In the genomic region with DNA sequence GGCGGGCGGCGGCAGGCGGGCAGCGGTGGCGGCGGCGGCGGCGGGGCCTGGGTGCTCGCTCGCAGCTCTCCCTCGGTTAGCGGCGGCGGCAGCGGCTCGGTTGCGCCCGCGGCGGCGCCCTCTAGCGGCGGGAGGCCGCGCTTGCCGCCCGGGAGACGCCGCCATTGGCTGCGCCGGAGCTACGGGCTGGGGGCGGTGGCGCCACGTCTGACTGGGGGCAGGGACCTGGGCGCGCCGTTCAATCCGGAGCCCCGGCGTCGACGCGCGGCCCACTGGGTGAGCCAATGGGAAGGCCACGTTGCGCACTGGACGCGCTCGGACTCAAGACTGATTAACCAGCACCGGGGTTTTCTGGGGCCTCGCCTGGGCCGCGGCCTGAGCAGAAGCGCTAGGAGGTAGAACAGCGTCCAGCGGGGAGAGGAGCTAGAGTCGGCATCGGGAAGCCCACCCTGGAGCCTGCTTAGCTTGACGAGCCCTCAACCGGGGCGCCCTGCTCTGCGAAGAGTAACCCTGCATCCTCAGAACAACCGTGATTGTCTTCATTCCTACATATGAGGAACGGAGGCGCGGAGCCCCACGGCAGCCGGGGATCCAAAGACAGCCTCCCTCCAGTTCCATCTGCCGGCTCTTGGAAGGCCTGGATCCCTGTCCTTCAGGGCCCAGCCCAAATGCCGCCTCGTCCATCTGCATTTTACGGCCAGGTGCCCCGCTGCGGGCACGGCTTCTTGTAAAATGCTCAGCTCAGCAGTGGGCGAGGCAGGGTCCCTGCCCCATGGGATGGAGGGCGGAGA, we compare ENCODE assay signal across 8 cellular contexts. TPM values are rescaled to one million over a fixed set of nuclear protein-coding genes. Genes with fewer than 3 reads are reported as not detected.
DNase-seq lines count a peak whose midpoint lies in the region; ATAC-seq lines count a peak whose summit lies in the region.

A gene with protein sequence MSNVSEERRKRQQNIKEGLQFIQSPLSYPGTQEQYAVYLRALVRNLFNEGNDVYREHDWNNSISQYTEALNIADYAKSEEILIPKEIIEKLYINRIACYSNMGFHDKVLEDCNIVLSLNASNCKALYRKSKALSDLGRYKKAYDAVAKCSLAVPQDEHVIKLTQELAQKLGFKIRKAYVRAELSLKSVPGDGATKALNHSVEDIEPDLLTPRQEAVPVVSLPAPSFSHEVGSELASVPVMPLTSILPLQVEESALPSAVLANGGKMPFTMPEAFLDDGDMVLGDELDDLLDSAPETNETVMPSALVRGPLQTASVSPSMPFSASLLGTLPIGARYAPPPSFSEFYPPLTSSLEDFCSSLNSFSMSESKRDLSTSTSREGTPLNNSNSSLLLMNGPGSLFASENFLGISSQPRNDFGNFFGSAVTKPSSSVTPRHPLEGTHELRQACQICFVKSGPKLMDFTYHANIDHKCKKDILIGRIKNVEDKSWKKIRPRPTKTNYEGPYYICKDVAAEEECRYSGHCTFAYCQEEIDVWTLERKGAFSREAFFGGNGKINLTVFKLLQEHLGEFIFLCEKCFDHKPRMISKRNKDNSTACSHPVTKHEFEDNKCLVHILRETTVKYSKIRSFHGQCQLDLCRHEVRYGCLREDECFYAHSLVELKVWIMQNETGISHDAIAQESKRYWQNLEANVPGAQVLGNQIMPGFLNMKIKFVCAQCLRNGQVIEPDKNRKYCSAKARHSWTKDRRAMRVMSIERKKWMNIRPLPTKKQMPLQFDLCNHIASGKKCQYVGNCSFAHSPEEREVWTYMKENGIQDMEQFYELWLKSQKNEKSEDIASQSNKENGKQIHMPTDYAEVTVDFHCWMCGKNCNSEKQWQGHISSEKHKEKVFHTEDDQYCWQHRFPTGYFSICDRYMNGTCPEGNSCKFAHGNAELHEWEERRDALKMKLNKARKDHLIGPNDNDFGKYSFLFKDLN (minus strand): TSS at position 93 of the 791 bp plus-strand sequence. CDS start 14,904 bp downstream, outside the sequence.

- H3K36me3 Mint-ChIP-seq in activated CD8-positive, alpha-beta memory T cell treated with anti-CD3 and anti-CD28 coated beads, Interleukin-2, amount 10 ng/mL, durations not matched to agents 7 days and 5 days, result peaks cover 21% of the 10 kb centered on the region

- ATAC-seq in GM21367 (IDR thresholded peaks at IDR 0.05; ENCODE audit: unreplicated experiment), result peak; percentile 76
- ATAC-seq in activated CD8-positive, alpha-beta memory T cell treated with anti-CD3 and anti-CD28 coated beads, Interleukin-2, amount 10 ng/mL, durations not matched to agents 7 days and 5 days, result peak; percentile 99

- peaks cover 11% of the 10 kb centered on the region for H3K4me1 ChIP-seq in endocrine pancreas (ENCODE audit: control insufficient read depth, insufficient read depth, low read length)

- H3K4me3 ChIP-seq in endocrine pancreas (ENCODE audit: control insufficient read depth, insufficient read depth, low read length), result peak within 1 kb of the TSS; percentile 62

- peak within 1 kb of the TSS; percentile 97 for H3K27ac Mint-ChIP-seq in activated CD8-positive, alpha-beta memory T cell treated with anti-CD3 and anti-CD28 coated beads, Interleukin-2, amount 10 ng/mL, durations not matched to agents 7 days and 5 days

- H3K27me3 ChIP-seq in endocrine pancreas (ENCODE audit: control insufficient read depth, insufficient read depth, low read length), result no peaks in the 10 kb centered on the region

- no peaks in the 10 kb centered on the region for H3K9me3 Mint-ChIP-seq in activated CD8-positive, alpha-beta memory T cell treated with anti-CD3 and anti-CD28 coated beads, Interleukin-2, amount 10 ng/mL, durations not matched to agents 7 days and 5 days (ENCODE audit: low read depth)

- peak within 1 kb of the TSS; percentile 92 for H3K4me3 Mint-ChIP-seq in activated CD8-positive, alpha-beta memory T cell treated with anti-CD3 and anti-CD28 coated beads, Interleukin-2, amount 10 ng/mL, durations not matched to agents 7 days and 5 days

- in situ Hi-C loops in Caki2 (cut with HindIII; ENCODE audit: low pct_unique_long_range_greater_than_20kb, low sequenced_read_pairs), result no loop called here

- no peaks in the 10 kb centered on the region for H3K36me3 ChIP-seq in endocrine pancreas (ENCODE audit: control insufficient read depth, insufficient read depth, low read length)

- CTCF ChIA-PET in activated CD8-positive, alpha-beta memory T cell treated with anti-CD3 and anti-CD28 coated beads, Interleukin-2, amount 10 ng/mL, durations not matched to agents 7 days and 5 days (lab: Charles Lee), result interaction anchor here (0.5 to 4.0 kb wide), 33 partner anchors 10 to 920 kb away, joined by 3 to 58 read pairs (median 3); a partner anchor contains a TSS

- DNase-seq in Caki2 (ENCODE audit: low read depth) (peak; percentile 98), HUDEP-2 (lab: John Stamatoyannopoulos, UW; ENCODE audit: unreplicated experiment in 76 of 76) (peak in 74 of 76 experiments; percentile 32 to 95 (median 89)), NOMO-1 treated with dmso at 0.1 percent for 144 hours (lab: John Stamatoyannopoulos, UW; ENCODE audit: unreplicated experiment) (peak; percentile 93), mesenteric fat pad (ENCODE audit: low spot score) (peak; percentile 100)
- DNase-seq in activated CD8-positive, alpha-beta memory T cell treated with anti-CD3 and anti-CD28 coated beads, Interleukin-2, amount 10 ng/mL, durations not matched to agents 7 days and 5 days, result peak; percentile 96
- DNase-seq in stimulated activated CD8-positive, alpha-beta memory T cell treated with anti-CD3 and anti-CD28 coated beads, Interleukin-15, amount 100 ng/mL, for 24 hours (ENCODE audit: low read depth), result peak; percentile 85

- no peaks in the 10 kb centered on the region for H3K27me3 Mint-ChIP-seq in activated CD8-positive, alpha-beta memory T cell treated with anti-CD3 and anti-CD28 coated beads, Interleukin-2, amount 10 ng/mL, durations not matched to agents 7 days and 5 days

- H3K4me1 Mint-ChIP-seq in activated CD8-positive, alpha-beta memory T cell treated with anti-CD3 and anti-CD28 coated beads, Interleukin-2, amount 10 ng/mL, durations not matched to agents 7 days and 5 days, result peaks cover 63% of the 10 kb centered on the region

- H3K9ac ChIP-seq in endocrine pancreas (ENCODE audit: control insufficient read depth, insufficient read depth, low read length), result peak within 1 kb of the TSS; percentile 92

- no peaks in the 10 kb centered on the region for H3K9me3 ChIP-seq in endocrine pancreas (ENCODE audit: control insufficient read depth, low read length)

RNA-seq across cellular contexts. Expression of the gene that starts here (rescaled TPM):
- total RNA-seq in Caki2 (2014; rRNA removed; shearing (Covaris generic); ENCODE audit: low replicate concordance), result 18.8 and 31.2 TPM in 2 replicates
- total RNA-seq in activated CD8-positive, alpha-beta memory T cell treated with anti-CD3 and anti-CD28 coated beads, Interleukin-2, amount 10 ng/mL, durations not matched to agents 7 days and 5 days, result 10 to 100 TPM; 70.7 to 85.9 TPM
- 57.1 TPM for total RNA-seq in mesenteric fat pad

Comparison
In these comparisons a context has a peak if more than half of its experiments do, and no peak if none do; other contexts are left out.
1. Peak in every context shown above with its lines: DNase-seq, ATAC-seq and H3K4me3 ChIP-seq.